Comparison of ENCODE assay signal across 9 cellular contexts in genomic region chr18:77065221-77065981, GRCh38.
DNase-seq lines count a peak whose midpoint lies in the region; ATAC-seq, FAIRE-seq and TF ChIP-seq lines count a peak whose summit lies in the region.
"Had no signal": no experiment of that assay in that cellular context is flagged by ENCODE, and none has a peak within 500 bp of the region (broad histone marks: within the 10 kb centered on the region; RNA-seq: fewer than 3 reads in every experiment).

No MANE protein-coding gene starts in this region.

- H3K27me3 Mint-ChIP-seq in activated T-helper 2 cell treated with anti-CD3 and anti-CD28 coated beads, Interferon-gamma antibody, Interleukin-2, Interleukin-4, amounts not matched to agents 10 μg/mL and 5 μg/mL and 100 μg/mL, durations not matched to agents 14 hours and 24 hours and 36 hours (ENCODE audit: low read depth), result no peaks in the 10 kb centered on the region

- H3K79me2 ChIP-seq in GM23248 (ENCODE audit: insufficient read depth), result no peaks in the 10 kb centered on the region

- WGBS in GM23248 (ENCODE audit: low coverage in 1 of 2, low lambda C conversion rate in 2 of 2, missing lambda C conversion rate in 2 of 2), 2 experiments, result 10 to 13% methylated on average over 13 of the region's 13 CpGs

- no peaks in the 10 kb centered on the region for H3K9me3 Mint-ChIP-seq in activated T-helper 2 cell treated with anti-CD3 and anti-CD28 coated beads, Interferon-gamma antibody, Interleukin-2, Interleukin-4, amounts not matched to agents 10 μg/mL and 5 μg/mL and 100 μg/mL, durations not matched to agents 14 hours and 24 hours and 36 hours
- no peaks in the 10 kb centered on the region for H3K9me3 Mint-ChIP-seq in stimulated activated effector memory CD8-positive, alpha-beta T cell treated with anti-CD3 and anti-CD28 coated beads, Interleukin-12 subunit alpha, Interleukin-12 subunit beta, amount 100 ng/mL, for 72 hours

- intact Hi-C loops in activated T-helper 2 cell treated with anti-CD3 and anti-CD28 coated beads, Interferon-gamma antibody, Interleukin-2, Interleukin-4, amounts not matched to agents 10 μg/mL and 5 μg/mL and 100 μg/mL, durations not matched to agents 14 hours and 24 hours and 36 hours (cut with micrococcal nuclease), result loop anchor here (5.0 to 10.0 kb wide), 2 partner anchors 142 to 411 kb away; no protein-coding TSS in a partner anchor
- intact Hi-C loops in left cardiac atrium (cut with DNase I), result no loop called here

- peak overlapping the region; percentile 88 for H3K27ac ChIP-seq in GM23248
- H3K27ac ChIP-seq: ovary had no signal

- H3F3A ChIP-seq in GM23248 (ENCODE audit: insufficient read depth), result peaks cover 58% of the 10 kb centered on the region

- H3K36me3 Mint-ChIP-seq in activated T-helper 2 cell treated with anti-CD3 and anti-CD28 coated beads, Interferon-gamma antibody, Interleukin-2, Interleukin-4, amounts not matched to agents 10 μg/mL and 5 μg/mL and 100 μg/mL, durations not matched to agents 14 hours and 24 hours and 36 hours (ENCODE audit: low read depth), result peaks cover 78% of the 10 kb centered on the region
- peaks cover 77% of the 10 kb centered on the region for H3K36me3 Mint-ChIP-seq in stimulated activated effector memory CD8-positive, alpha-beta T cell treated with anti-CD3 and anti-CD28 coated beads, Interleukin-12 subunit alpha, Interleukin-12 subunit beta, amount 100 ng/mL, for 72 hours

- no peaks in the 10 kb centered on the region for H3K27me3 ChIP-seq in GM23248 (replicated peaks; ENCODE audit: insufficient read depth)
- H3K27me3 ChIP-seq: ovary had no signal

- peaks cover 97% of the 10 kb centered on the region for H3K4me1 Mint-ChIP-seq in activated T-helper 2 cell treated with anti-CD3 and anti-CD28 coated beads, Interferon-gamma antibody, Interleukin-2, Interleukin-4, amounts not matched to agents 10 μg/mL and 5 μg/mL and 100 μg/mL, durations not matched to agents 14 hours and 24 hours and 36 hours (ENCODE audit: low read depth)
- peaks cover 93% of the 10 kb centered on the region for H3K4me1 Mint-ChIP-seq in stimulated activated effector memory CD8-positive, alpha-beta T cell treated with anti-CD3 and anti-CD28 coated beads, Interleukin-12 subunit alpha, Interleukin-12 subunit beta, amount 100 ng/mL, for 72 hours

- H3K4me3 Mint-ChIP-seq in activated T-helper 2 cell treated with anti-CD3 and anti-CD28 coated beads, Interferon-gamma antibody, Interleukin-2, Interleukin-4, amounts not matched to agents 10 μg/mL and 5 μg/mL and 100 μg/mL, durations not matched to agents 14 hours and 24 hours and 36 hours (ENCODE audit: low read depth), result peak overlapping the region; percentile 43
- peak overlapping the region; percentile 31 for H3K4me3 Mint-ChIP-seq in stimulated activated effector memory CD8-positive, alpha-beta T cell treated with anti-CD3 and anti-CD28 coated beads, Interleukin-12 subunit alpha, Interleukin-12 subunit beta, amount 100 ng/mL, for 72 hours

- H4K20me1 ChIP-seq in GM23248 (ENCODE audit: insufficient read depth), result no peaks in the 10 kb centered on the region

- in situ Hi-C loops in Caki2 (cut with HindIII; ENCODE audit: low pct_unique_long_range_greater_than_20kb, low sequenced_read_pairs) (no loop called here), GM23248 (cut with MboI) (loop anchor here (25.0 kb wide), 1 partner anchor 147 kb away; no protein-coding TSS in a partner anchor)

- peaks cover 50% of the 10 kb centered on the region for H3K4me1 ChIP-seq in GM23248 (ENCODE audit: insufficient read depth)

- no peaks in the 10 kb centered on the region for H3K36me3 ChIP-seq in GM23248 (ENCODE audit: low read depth)
- H3K36me3 ChIP-seq: ovary had no signal

- 0 out of 2 replicates have a peak overlapping the region, but pooled peaks have one; percentile 20 for H3K4me3 ChIP-seq in GM23248
- H3K4me3 ChIP-seq: ovary had no signal

- H3K9me2 ChIP-seq in GM23248 (ENCODE audit: insufficient read depth), result no peaks in the 10 kb centered on the region

- no peak for TF ChIP-seq CTCF in D721Med (IDR thresholded peaks at IDR 0.05; ENCODE audit: insufficient read depth, missing control alignments)

- peak; percentile 83 for DNase-seq in Caki2 (ENCODE audit: low read depth)
- DNase-seq in GM23248, result peak; percentile 95
- peak; percentile 72 for DNase-seq in NCI-H460 (ENCODE audit: extremely low read depth, low read depth)
- no peak for DNase-seq in activated T-helper 2 cell treated with anti-CD3 and anti-CD28 coated beads, Interferon-gamma antibody, Interleukin-2, Interleukin-4, amounts not matched to agents 10 μg/mL and 5 μg/mL and 100 μg/mL, durations not matched to agents 14 hours and 24 hours and 36 hours (ENCODE audit: low spot score)
- peak; percentile 65 for DNase-seq in left cardiac atrium
- peak in 1 of 2 donors; percentile 76 for DNase-seq in stimulated activated effector memory CD8-positive, alpha-beta T cell treated with anti-CD3 and anti-CD28 coated beads, Interleukin-12 subunit alpha, Interleukin-12 subunit beta, amount 100 ng/mL, for 72 hours (ENCODE audit: low spot score in 2 of 2)
- DNase-seq in D721Med (ENCODE audit: insufficient read length, low spot score), result no peak
- no peak for DNase-seq in HuH-7 (ENCODE audit: low spot score)

- peak; percentile 33 to 62 for ATAC-seq in left cardiac atrium
- ATAC-seq in stimulated activated effector memory CD8-positive, alpha-beta T cell treated with anti-CD3 and anti-CD28 coated beads, Interleukin-12 subunit alpha, Interleukin-12 subunit beta, amount 100 ng/mL, for 72 hours, result peak; percentile 45

- H3K9me3 ChIP-seq in GM23248 (ENCODE audit: low read depth), result no peaks in the 10 kb centered on the region
- H3K9me3 ChIP-seq: ovary had no signal

- H3K4me2 ChIP-seq in GM23248 (ENCODE audit: unreplicated experiment), result peak overlapping the region; percentile 44

- H3K9ac ChIP-seq in GM23248, result peak overlapping the region; percentile 69

- peak overlapping the region; percentile 5; the same call in 1 of the 2 replicates for H2AFZ ChIP-seq in GM23248

- no peak for FAIRE-seq in D721Med (lab: Jason Lieb, UNC)

- peak overlapping the region; percentile 98 for H3K27ac Mint-ChIP-seq in activated T-helper 2 cell treated with anti-CD3 and anti-CD28 coated beads, Interferon-gamma antibody, Interleukin-2, Interleukin-4, amounts not matched to agents 10 μg/mL and 5 μg/mL and 100 μg/mL, durations not matched to agents 14 hours and 24 hours and 36 hours
- H3K27ac Mint-ChIP-seq in stimulated activated effector memory CD8-positive, alpha-beta T cell treated with anti-CD3 and anti-CD28 coated beads, Interleukin-12 subunit alpha, Interleukin-12 subunit beta, amount 100 ng/mL, for 72 hours, result peak overlapping the region; percentile 89

Comparison
In these comparisons a context has a peak if more than half of its experiments do, and no peak if none do; other contexts are left out.
1. DNase-seq: peak in Caki2 (single experiment), GM23248 (single experiment), NCI-H460 (single experiment) and left cardiac atrium (single experiment); none in activated T-helper 2 cell treated with anti-CD3 and anti-CD28 coated beads, Interferon-gamma antibody, Interleukin-2, Interleukin-4, amounts not matched to agents 10 μg/mL and 5 μg/mL and 100 μg/mL, durations not matched to agents 14 hours and 24 hours and 36 hours (single experiment), D721Med (single experiment) and HuH-7 (single experiment).